In the genomic region with DNA sequence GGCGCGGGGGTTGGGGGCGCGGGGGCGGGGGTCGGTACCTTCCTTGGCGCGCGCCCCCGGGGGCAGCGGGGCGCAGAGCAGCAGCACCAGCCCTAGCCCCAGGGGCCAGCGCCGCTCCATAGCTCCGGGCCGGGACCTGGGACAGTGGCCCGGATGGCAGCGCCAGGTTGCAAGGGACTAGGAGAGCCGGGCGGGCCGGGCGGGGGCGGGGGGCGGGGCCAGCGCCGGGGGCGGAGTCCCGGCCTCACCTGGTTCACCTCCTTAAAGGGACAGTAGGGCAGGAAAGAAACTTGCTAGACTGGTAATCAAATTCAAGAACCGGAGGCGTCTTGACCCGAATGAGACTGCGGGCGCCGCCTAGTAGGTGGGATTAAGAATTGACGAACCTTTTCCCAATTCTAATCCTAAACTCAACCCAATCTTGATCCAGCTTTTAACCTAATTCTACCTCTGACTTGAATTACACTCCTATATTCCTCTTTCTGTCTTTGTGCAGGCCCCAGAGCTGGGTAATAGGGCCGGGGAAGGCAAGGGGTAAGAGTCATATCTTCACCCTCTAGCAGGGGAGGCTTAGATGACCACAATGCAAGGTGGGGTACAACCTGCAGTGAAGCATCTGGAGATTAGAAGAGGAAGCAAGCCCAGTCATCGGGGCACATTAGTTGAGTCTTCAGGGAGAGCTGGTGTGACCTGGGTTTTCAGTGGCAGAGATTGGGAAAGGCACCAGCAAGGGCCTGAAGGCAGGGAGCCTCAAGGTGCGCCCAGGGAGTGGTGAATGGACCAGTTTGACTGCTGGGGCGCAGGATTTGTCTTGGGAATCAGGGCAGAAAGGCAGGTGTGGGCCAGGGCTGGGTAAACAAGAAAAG, we compare ENCODE assay signal across 8 cellular contexts. TPM values are rescaled to one million over a fixed set of nuclear protein-coding genes. Genes with fewer than 3 reads are reported as not detected.
DNase-seq lines count a peak whose midpoint lies in the region; ATAC-seq, FAIRE-seq and TF ChIP-seq lines count a peak whose summit lies in the region.

A gene (minus strand): TSS at position 171 of the 866 bp plus-strand sequence. CDS start 51 bp downstream, at position 120.

- H3K27me3 ChIP-seq in H1 (replicated peaks in 1 of 4; ENCODE audit: control insufficient read depth in 3 of 4, extremely low read depth in 1 of 4, insufficient read depth in 3 of 4, low read length in 3 of 4) = no peaks in the 10 kb centered on the region

- peaks cover 0 to 7% (median 3%) of the 10 kb centered on the region in 4 experiments; a peak in 4 of 8 replicates for H3K36me3 ChIP-seq in H1 (ENCODE audit: control insufficient read depth in 2 of 4, insufficient read depth in 4 of 4, low read length in 3 of 4)

- H4K91ac ChIP-seq in H1 (replicated peaks; ENCODE audit: insufficient read length, low read length) = peak within 1 kb of the TSS; percentile 78

- TF ChIP-seq RAD21 in Ishikawa (IDR thresholded peaks at IDR 0.05; ENCODE audit: low read depth) (peak; percentile 60), H1 (IDR thresholded peaks at IDR 0.05 in 1 of 2, conservative IDR thresholded peaks at IDR 0.05 in 1 of 2; ENCODE audit: low read depth in 2 of 2, low read length in 2 of 2) (peak; percentile 47 to 57)

- H4K5ac ChIP-seq in H1 (ENCODE audit: insufficient read length, low read depth, low read length) = peak within 1 kb of the TSS; percentile 35

- no peak for FAIRE-seq in H1 (lab: Jason Lieb, UNC)

- POLR2A ChIA-PET in H1 (lab: Charles Lee; ENCODE audit: partially characterized antibody) = interaction anchor here (1.2 to 25.2 kb wide), 8 partner anchors 9 to 97 kb away, joined by 3 to 518 read pairs (median 6); a partner anchor contains a TSS
- POLR2A ChIA-PET in naive thymus-derived CD8-positive, alpha-beta T cell (lab: Charles Lee) = interaction anchor here (0.6 to 11.1 kb wide), 12 partner anchors 8 to 169 kb away, joined by 3 to 184 read pairs (median 11); a partner anchor contains a TSS

- H3K4me2 ChIP-seq in H1 (ENCODE audit: insufficient read depth in 1 of 2, low read depth in 2 of 2, low read length in 2 of 2) = peak within 1 kb of the TSS; percentile 96 to 98

- H2AK5ac ChIP-seq in H1 (ENCODE audit: low read depth, low read length) = peak within 1 kb of the TSS; percentile 96; the same call in 1 of the 2 replicates

- no peaks in the 10 kb centered on the region for H3K9me3 Mint-ChIP-seq in naive thymus-derived CD8-positive, alpha-beta T cell

- ATAC-seq in naive thymus-derived CD8-positive, alpha-beta T cell = peak; percentile 73 to 78
- ATAC-seq in GM18511 (IDR thresholded peaks at IDR 0.05; ENCODE audit: unreplicated experiment) = no peak

- peaks cover 59 to 88% (median 80%) of the 10 kb centered on the region in 4 donors for H3K4me1 Mint-ChIP-seq in naive thymus-derived CD8-positive, alpha-beta T cell

- CTCF ChIA-PET in H1 (lab: Charles Lee; ENCODE audit: partially characterized antibody) = interaction anchor here (0.8 to 23.5 kb wide), 15 partner anchors 7 to 168 kb away, joined by 3 to 359 read pairs (median 5); a partner anchor contains a TSS

- H2BK120ac ChIP-seq in H1 (replicated peaks; ENCODE audit: low read depth, low read length) = peak within 1 kb of the TSS; percentile 62

- peak in 1 of 2 experiments; percentile 34; a peak in 1 of 3 replicates for TF ChIP-seq POLR2A in H1 (IDR thresholded peaks at IDR 0.05; ENCODE audit: control extremely low read depth in 1 of 2, low read depth in 2 of 2, low read length in 2 of 2)

- H4K8ac ChIP-seq in H1 (ENCODE audit: extremely low read depth, insufficient read depth, low read length) = peak within 1 kb of the TSS; percentile 69

- H3K56ac ChIP-seq in H1 (replicated peaks; ENCODE audit: insufficient read length, low read depth, low read length) = peak within 1 kb of the TSS; percentile 56

- H3K79me1 ChIP-seq in H1 (ENCODE audit: low read depth, low read length) = peaks cover 13% of the 10 kb centered on the region

- peak within 1 kb of the TSS; percentile 71 for H3K27ac ChIP-seq in H1 (ENCODE audit: low read depth, low read length)

- H3K79me2 ChIP-seq in H1 (ENCODE audit: control insufficient read depth in 1 of 2, insufficient read depth in 2 of 2, low read length in 2 of 2) = peaks cover 0 to 38% of the 10 kb centered on the region in 2 experiments; a peak in 3 of 4 replicates

- H3K23me2 ChIP-seq in H1 (ENCODE audit: low read depth, low read length) = peaks cover 14% of the 10 kb centered on the region

- no peaks in the 10 kb centered on the region for H3K9me3 ChIP-seq in H1 (ENCODE audit: insufficient read depth in 2 of 2, low read depth in 1 of 2, low read length in 1 of 2)

- peaks cover 0 to 11% (median 0%) of the 10 kb centered on the region in 5 donors for H3K27me3 Mint-ChIP-seq in naive thymus-derived CD8-positive, alpha-beta T cell

- peak within 1 kb of the TSS; percentile 97 for H2BK12ac ChIP-seq in H1 (ENCODE audit: low read depth, low read length)

- H2BK15ac ChIP-seq in H1 (ENCODE audit: low read length) = peak within 1 kb of the TSS; percentile 88

- peak within 1 kb of the TSS; percentile 96 for H2AFZ ChIP-seq in H1 (ENCODE audit: low read length)

- H2BK5ac ChIP-seq in H1 (ENCODE audit: low read depth, low read length) = peak within 1 kb of the TSS; percentile 94; the same call in 1 of the 2 replicates

- H3K4ac ChIP-seq in H1 (replicated peaks; ENCODE audit: insufficient read length, low read depth, low read length) = peak within 1 kb of the TSS; percentile 91

- H3K4me3 ChIP-seq in H1 (ENCODE audit: extremely low read depth in 1 of 4, insufficient read depth in 2 of 4, low read depth in 3 of 4, low read length in 4 of 4) = peak within 1 kb of the TSS; percentile 86 to 91 (median 88)

- peak; percentile 47 to 72 (median 58) for TF ChIP-seq CTCF in H1 (IDR thresholded peaks at IDR 0.05; ENCODE audit: control extremely low read depth in 1 of 3, insufficient read depth in 1 of 3, low read depth in 1 of 3, low read length in 3 of 3)

- peaks cover 18 to 42% (median 31%) of the 10 kb centered on the region in 4 experiments for H3K4me1 ChIP-seq in H1 (replicated peaks in 1 of 4; ENCODE audit: control insufficient read depth in 3 of 4, insufficient read depth in 4 of 4, low read length in 3 of 4)

- peak within 1 kb of the TSS; percentile 92 for H2BK20ac ChIP-seq in H1 (ENCODE audit: low read length)

- no peak for TF ChIP-seq EP300 in Ishikawa (IDR thresholded peaks at IDR 0.05; ENCODE audit: borderline replicate concordance)
- peak in 1 of 2 experiments; percentile 39; a peak in 1 of 3 replicates for TF ChIP-seq EP300 in H1 (IDR thresholded peaks at IDR 0.05; ENCODE audit: borderline replicate concordance in 1 of 2, low read depth in 2 of 2, low read length in 2 of 2)

- DNase-seq in D341Med (ENCODE audit: low spot score) (peak; percentile 58), H1 (ENCODE audit: low read depth in 1 of 2, low spot score in 2 of 2) (peak; percentile 50 to 83), NCI-H774 (lab: John Stamatoyannopoulos, UW) (no peak), foreskin melanocyte (no peak)
- peak; percentile 63 to 65 for DNase-seq in activated CD4-positive, alpha-beta T cell treated with anti-CD3 and anti-CD28 coated beads for 4 hours
- DNase-seq in naive thymus-derived CD8-positive, alpha-beta T cell = peak; percentile 34 to 78 (median 56)

- 15% methylated on average over 16 of the region's 39 CpGs; no CpG with 5 or more reads in 1 of the 2 experiments for WGBS in H1 (ENCODE audit: extremely low coverage in 1 of 2, insufficient coverage in 1 of 2, insufficient read length in 1 of 2, insufficient replicate concordance in 2 of 2, low coverage in 1 of 2, low lambda C conversion rate in 2 of 2, missing lambda C conversion rate in 1 of 2), 2 experiments

- H3K36me3 Mint-ChIP-seq in naive thymus-derived CD8-positive, alpha-beta T cell = peaks cover 0 to 20% (median 2%) of the 10 kb centered on the region in 3 donors

- H3K4me3 Mint-ChIP-seq in naive thymus-derived CD8-positive, alpha-beta T cell = peak within 1 kb of the TSS; percentile 93 to 99 (median 94)

- no peak within 1 kb of the TSS for H3K14ac ChIP-seq in H1 (ENCODE audit: insufficient read length)

- peaks cover 3 to 6% of the 10 kb centered on the region in 2 experiments for H4K20me1 ChIP-seq in H1 (replicated peaks in 1 of 2; ENCODE audit: control insufficient read depth in 1 of 2, insufficient read depth in 2 of 2, low read length in 2 of 2)

- H3K23ac ChIP-seq in H1 (ENCODE audit: insufficient read length) = no peak within 1 kb of the TSS

- peak within 1 kb of the TSS; percentile 85 for H3K18ac ChIP-seq in H1 (ENCODE audit: extremely low read depth, low read length)

- peak within 1 kb of the TSS in 3 of 4 experiments; percentile 67 to 77 (median 74); a peak in 6 of 7 replicates for H3K9ac ChIP-seq in H1 (replicated peaks in 1 of 4; ENCODE audit: extremely low read depth in 1 of 4, low read depth in 3 of 4, low read length in 3 of 4)

- H3K27ac Mint-ChIP-seq in naive thymus-derived CD8-positive, alpha-beta T cell = peak within 1 kb of the TSS; percentile 89 to 99 (median 95)

TF ChIP-seq in Ishikawa, 13 proteins besides CTCF, POLR2A, EP300 and RAD21 (continues in another document):
- TF ChIP-seq EGR1 (IDR thresholded peaks at IDR 0.05) = peak; percentile 34
- no peak for TF ChIP-seq CREB1 (IDR thresholded peaks at IDR 0.05; ENCODE audit: low read depth)
- TF ChIP-seq, protein P1, sequence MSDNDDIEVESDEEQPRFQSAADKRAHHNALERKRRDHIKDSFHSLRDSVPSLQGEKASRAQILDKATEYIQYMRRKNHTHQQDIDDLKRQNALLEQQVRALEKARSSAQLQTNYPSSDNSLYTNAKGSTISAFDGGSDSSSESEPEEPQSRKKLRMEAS (IDR thresholded peaks at IDR 0.05) = peak; percentile 45; the same call in 1 of the 2 replicates

TF ChIP-seq in H1, 55 proteins besides CTCF, POLR2A, EP300 and RAD21 (continues in another document):
- TF ChIP-seq, protein P2, sequence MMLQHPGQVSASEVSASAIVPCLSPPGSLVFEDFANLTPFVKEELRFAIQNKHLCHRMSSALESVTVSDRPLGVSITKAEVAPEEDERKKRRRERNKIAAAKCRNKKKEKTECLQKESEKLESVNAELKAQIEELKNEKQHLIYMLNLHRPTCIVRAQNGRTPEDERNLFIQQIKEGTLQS (IDR thresholded peaks at IDR 0.05; ENCODE audit: insufficient read depth, low read depth, low read length) = no peak
- no peak for TF ChIP-seq RXRA (IDR thresholded peaks at IDR 0.05; ENCODE audit: insufficient read depth, low read depth, low read length)
- no peak for TF ChIP-seq CBX8 (IDR thresholded peaks at IDR 0.05; ENCODE audit: borderline replicate concordance, low read depth, low read length)

RNA-seq across cellular contexts. Expression of the gene that starts here (rescaled TPM):
- total RNA-seq in H1 (2021; fragmentation: NEBNext Ultra II Directional; extraction: Animal tissue kit (Norgen Biotek cat#: 25700)) = 133 and 139 TPM in 2 replicates
- 86.5 and 113 TPM in 2 replicates for polyA plus RNA-seq in H1 (2011; rRNA removed)
- 103 TPM for polyA plus RNA-seq in H1 (2011; cell fraction: cytosol; rRNA removed)
- 324 TPM for polyA plus RNA-seq in H1 (2011; cell fraction: nucleus; rRNA removed)
- 107 to 123 TPM (median 120 TPM) in 4 replicates for polyA plus RNA-seq in H1 (2012, experiment 1 of 2)
- polyA plus RNA-seq in H1 (2012, experiment 2 of 2) = 106 TPM
- polyA plus RNA-seq in H1 (2013, experiment 1 of 2) = 176 TPM
- polyA plus RNA-seq in H1 (2013, experiment 2 of 2) = 162 TPM
- polyA minus RNA-seq in H1 (2011; rRNA and poly(A)+ RNA removed) = 185 and 189 TPM in 2 replicates
- 79.6 TPM for polyA minus RNA-seq in H1 (2011; cell fraction: cytosol; rRNA and poly(A)+ RNA removed)
- 128 TPM for polyA minus RNA-seq in H1 (2011; cell fraction: nucleus; rRNA and poly(A)+ RNA removed)
- 10 to 100 TPM; 44.8 to 44.9 TPM for total RNA-seq in naive thymus-derived CD8-positive, alpha-beta T cell
- 10 to 100 TPM; 10.1 to 37.1 (median 16.2) TPM for polyA plus RNA-seq in naive thymus-derived CD8-positive, alpha-beta T cell

Comparison
In these comparisons a context has a peak if more than half of its experiments do, and no peak if none do; other contexts are left out.
1. DNase-seq: peak in D341Med (single experiment), activated CD4-positive, alpha-beta T cell treated with anti-CD3 and anti-CD28 coated beads for 4 hours (2 of 2), H1 (2 of 2) and naive thymus-derived CD8-positive, alpha-beta T cell (10 of 10); none in NCI-H774 (single experiment) and foreskin melanocyte (single experiment).